In the genomic region with DNA sequence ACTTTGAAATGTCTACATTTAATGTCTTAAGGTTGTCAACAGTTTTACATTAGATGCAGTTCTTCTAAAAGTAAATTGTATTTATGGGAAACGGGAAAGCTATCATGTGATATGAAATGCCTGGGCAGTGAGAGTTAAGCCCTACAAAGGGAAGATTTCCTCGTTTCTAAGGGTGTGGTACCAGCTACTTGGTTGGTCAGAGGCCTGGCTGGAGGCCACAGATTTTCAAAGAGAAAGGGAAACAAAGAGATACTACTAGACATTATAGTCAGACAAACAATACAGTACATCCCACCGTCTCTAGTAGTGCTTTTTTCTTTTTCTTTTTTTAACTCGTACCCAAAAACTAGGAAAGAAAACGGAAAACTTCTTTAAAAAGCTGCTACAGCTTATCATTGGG, we compare ENCODE assay signal across 18 cellular contexts.
A peak's percentile ranks its signal among the peaks of the same experiment; 100 is the strongest.
DNase-seq lines count a peak whose midpoint lies in the region; TF ChIP-seq lines count a peak whose summit lies in the region.
"Had no signal": no experiment of that assay in that cellular context is flagged by ENCODE, and none has a peak within 500 bp of the region (broad histone marks: within the 10 kb centered on the region; RNA-seq: fewer than 3 reads in every experiment).

No MANE protein-coding gene starts in this region.

- no peak overlapping the region for H3K4ac ChIP-seq in neuronal stem cell (ENCODE audit: low read length)

- H3K36me3 Mint-ChIP-seq in osteocyte (ENCODE audit: unreplicated experiment): no peaks in the 10 kb centered on the region
- H3K36me3 Mint-ChIP-seq: CD4-positive, alpha-beta memory T cell had no signal

- no peaks in the 10 kb centered on the region for H3K4me1 Mint-ChIP-seq in osteocyte (ENCODE audit: unreplicated experiment)
- H3K4me1 Mint-ChIP-seq: CD4-positive, alpha-beta memory T cell had no signal

- H3K18ac ChIP-seq in neuronal stem cell (ENCODE audit: low read length): no peak overlapping the region

- no peak overlapping the region for H2BK5ac ChIP-seq in neuronal stem cell (ENCODE audit: low read length)

- no peak overlapping the region for H3K14ac ChIP-seq in neuronal stem cell (ENCODE audit: low read length)

- peaks cover 0 to 2% of the 10 kb centered on the region in 2 donors for H3K9me3 ChIP-seq in neuronal stem cell (replicated peaks in 1 of 2; ENCODE audit: control insufficient read depth in 2 of 2, insufficient read depth in 1 of 2, low read depth in 1 of 2, low read length in 2 of 2)

- peaks cover 16% of the 10 kb centered on the region for H3K9me3 Mint-ChIP-seq in osteocyte (ENCODE audit: unreplicated experiment)

- H3K4me3 ChIP-seq in fibroblast of the aortic adventitia (ENCODE audit: low read depth, low read length) (no peak overlapping the region), neuronal stem cell (ENCODE audit: low read length in 2 of 2) (no peak overlapping the region)
- H3K4me3 ChIP-seq: BLaER1, PC-9 had no signal

- H3K4me2 ChIP-seq in neuronal stem cell (ENCODE audit: insufficient read depth, low read length, poor library complexity, severe bottlenecking): no peak overlapping the region
- H3K4me2 ChIP-seq: BLaER1, PC-9 had no signal

- no peak overlapping the region for H2BK120ac ChIP-seq in neuronal stem cell (ENCODE audit: low read depth, low read length)

- no peak overlapping the region for H4K91ac ChIP-seq in neuronal stem cell (ENCODE audit: low read depth, low read length, poor library complexity)

- H2BK12ac ChIP-seq in neuronal stem cell (ENCODE audit: low read length): no peak overlapping the region

- no peaks in the 10 kb centered on the region for H3K27me3 Mint-ChIP-seq in osteocyte (ENCODE audit: unreplicated experiment)
- H3K27me3 Mint-ChIP-seq: CD4-positive, alpha-beta memory T cell had no signal

- H3K4me1 ChIP-seq in neuronal stem cell (ENCODE audit: control insufficient read depth in 2 of 2, insufficient read depth in 1 of 2, low read depth in 1 of 2, low read length in 2 of 2): no peaks in the 10 kb centered on the region
- H3K4me1 ChIP-seq: BLaER1 had no signal

- WGBS in neuronal stem cell (ENCODE audit: extremely low coverage in 2 of 2, insufficient read length in 2 of 2, insufficient replicate concordance in 1 of 2), 2 donors: no CpG with 5 or more reads among the region's 5 CpGs

- peak; percentile 4 for DNase-seq in HS-27A (ENCODE audit: low read depth)
- DNase-seq in OCI-M1 (lab: John Stamatoyannopoulos, UW): peak; percentile 52
- peak; percentile 42 for DNase-seq in fibroblast of the aortic adventitia (ENCODE audit: low read depth)
- DNase-seq in neuronal stem cell (ENCODE audit: low spot score): no peak
- no peak for DNase-seq in osteocyte (ENCODE audit: extremely low spot score, unreplicated experiment)
- no peak for DNase-seq in substantia nigra (lab: John Stamatoyannopoulos, UW)
- DNase-seq in MV-4-11 (lab: John Stamatoyannopoulos, UW): no peak
- DNase-seq: CD4-positive, alpha-beta memory T cell; DMS153; KG1; NCI-H1048; NCI-H1694; NCI-H2081 treated with DMSO at 0.1 percent for 48 hours; NCI-H82; SIG-M5 had no signal

- H2BK15ac ChIP-seq in neuronal stem cell (ENCODE audit: low read length): no peak overlapping the region

- no peaks in the 10 kb centered on the region for H3K27me3 ChIP-seq in neuronal stem cell (ENCODE audit: control insufficient read depth in 3 of 3, insufficient read depth in 3 of 3, low read depth in 1 of 3, low read length in 3 of 3)
- H3K27me3 ChIP-seq: BLaER1 had no signal

- H3K4me3 Mint-ChIP-seq in osteocyte (ENCODE audit: unreplicated experiment): no peak overlapping the region
- H3K4me3 Mint-ChIP-seq: CD4-positive, alpha-beta memory T cell had no signal

- H2AK5ac ChIP-seq in neuronal stem cell (ENCODE audit: low read depth, low read length): no peak overlapping the region

- H3K27ac Mint-ChIP-seq in osteocyte (ENCODE audit: unreplicated experiment): no peak overlapping the region

- H4K8ac ChIP-seq in neuronal stem cell (ENCODE audit: low read depth, low read length): no peak overlapping the region

- H3K9ac ChIP-seq in neuronal stem cell (ENCODE audit: low read depth, low read length, poor library complexity): no peak overlapping the region
- H3K9ac ChIP-seq: BLaER1 had no signal

- H3K23ac ChIP-seq in neuronal stem cell (ENCODE audit: low read depth, low read length, poor library complexity): no peak overlapping the region

- no peaks in the 10 kb centered on the region for H3K79me1 ChIP-seq in neuronal stem cell (ENCODE audit: low read depth, low read length)

- H2AFZ ChIP-seq in neuronal stem cell (ENCODE audit: low read length): peak overlapping the region; percentile 43
- H2AFZ ChIP-seq: PC-9 had no signal

- TF ChIP-seq CTCF in fibroblast of the aortic adventitia (IDR thresholded peaks at IDR 0.05; ENCODE audit: insufficient read depth, low read length) (no peak), osteocyte (IDR thresholded peaks at IDR 0.05) (no peak)

- no peaks in the 10 kb centered on the region for H3K36me3 ChIP-seq in neuronal stem cell (replicated peaks in 1 of 2; ENCODE audit: control insufficient read depth in 2 of 2, insufficient read depth in 2 of 2, low read length in 2 of 2)
- H3K36me3 ChIP-seq: BLaER1 had no signal

- no peak overlapping the region for H3K27ac ChIP-seq in neuronal stem cell (replicated peaks; ENCODE audit: low read length)
- H3K27ac ChIP-seq in substantia nigra (ENCODE audit: low read depth, low read length, poor library complexity, severe bottlenecking): no peak overlapping the region
- H3K27ac ChIP-seq: BLaER1, PC-9, RWPE1 had no signal

Comparison
In these comparisons a context has a peak if more than half of its experiments do, and no peak if none do; other contexts are left out.
1. DNase-seq: peak in HS-27A (single experiment), OCI-M1 (single experiment) and fibroblast of the aortic adventitia (single experiment); none in neuronal stem cell (single experiment), osteocyte (single experiment), substantia nigra (0 of 49) and MV-4-11 (single experiment).